18 cellular contexts compared by ENCODE assay signal in genomic region chr2:105917216-105917615, GRCh38.
"Had no signal": no experiment of that assay in that cellular context is flagged by ENCODE, and none has a peak within 500 bp of the region (broad histone marks: within the 10 kb centered on the region; RNA-seq: fewer than 3 reads in every experiment).

No MANE protein-coding gene starts in this region.

- H3K36me3 ChIP-seq: sigmoid colon had no signal

- ATAC-seq: activated naive CD4-positive, alpha-beta T cell treated with anti-CD3 and anti-CD28 coated beads, Interleukin-2, amount 50 U/mL, for 72 hours; natural killer cell had no signal

- H3K27me3 ChIP-seq: sigmoid colon had no signal

- H3K27ac Mint-ChIP-seq: activated CD4-positive, alpha-beta T cell treated with anti-CD3 and anti-CD28 coated beads, Interleukin-2, amount 10 ng/mL, durations not matched to agents 24 days and 14 days; activated T-cell treated with anti-CD3 and anti-CD28 coated beads, Interleukin-2, amount 50 U/mL, for 24 hours; brain; natural killer cell; T-helper 2 cell treated with Interferon-gamma antibody and Interleukin-4, amounts not matched to agents 5 μg/mL and 100 μg/mL, for 36 hours had no signal

- DNase-seq: activated CD4-positive, alpha-beta T cell treated with anti-CD3 and anti-CD28 coated beads, Interleukin-2, amount 10 ng/mL, durations not matched to agents 24 days and 14 days; activated effector memory CD4-positive, alpha-beta T cell treated with anti-CD3 and anti-CD28 coated beads, Interleukin-2, amount 50 U/mL, for 16 hours; activated T-cell treated with anti-CD3 and anti-CD28 coated beads, Interleukin-2, amount 50 U/mL, for 24 hours; amniotic stem cell; cerebellar nuclear complex; dermis blood vessel endothelial cell; erythroblast; hippocampal formation; natural killer cell; occipital lobe; sigmoid colon; stimulated activated CD4-positive, alpha-beta T cell treated with anti-CD3 and anti-CD28 coated beads, Interleukin-12 subunit alpha, Interleukin-12 subunit beta, amount 100 ng/mL, for 4 hours; stimulated activated naive CD4-positive, alpha-beta T cell treated with Interleukin-2 at 50 U/mL for 16 hours; SW 1271 had no signal

- H3K4me3 ChIP-seq: lung, sigmoid colon had no signal

- H3K4me1 Mint-ChIP-seq: brain had no signal

- H3K4me3 Mint-ChIP-seq: activated CD4-positive, alpha-beta T cell treated with anti-CD3 and anti-CD28 coated beads, Interleukin-2, amount 10 ng/mL, durations not matched to agents 24 days and 14 days; activated T-cell treated with anti-CD3 and anti-CD28 coated beads, Interleukin-2, amount 50 U/mL, for 24 hours; brain; natural killer cell; T-helper 2 cell treated with Interferon-gamma antibody and Interleukin-4, amounts not matched to agents 5 μg/mL and 100 μg/mL, for 36 hours had no signal

- H3K27me3 Mint-ChIP-seq: activated CD4-positive, alpha-beta T cell treated with anti-CD3 and anti-CD28 coated beads, Interleukin-2, amount 10 ng/mL, durations not matched to agents 24 days and 14 days; activated T-cell treated with anti-CD3 and anti-CD28 coated beads, Interleukin-2, amount 50 U/mL, for 24 hours had no signal
